Comparison of ENCODE assay signal across 32 cellular contexts in genomic region chr3:82276992-82277391, GRCh38.
"Had no signal": no experiment of that assay in that cellular context is flagged by ENCODE, and none has a peak within 500 bp of the region (broad histone marks: within the 10 kb centered on the region; RNA-seq: fewer than 3 reads in every experiment).

No MANE protein-coding gene starts in this region.

- DNase-seq: Karpas-422, Kasumi-1, MG63, MM.1S, MV-4-11, NCI-H1048, NCI-H1092, NCI-H1092 treated with DMSO at 0.1 percent for 48 hours, NCI-H1105, NCI-H1105 treated with DMSO at 0.1 percent for 48 hours, NCI-H1417, NCI-H1417 treated with DMSO at 0.1 percent for 48 hours, NCI-H1436, NCI-H1694, NCI-H1694 treated with DMSO at 0.1 percent for 48 hours, NCI-H187, NCI-H187 treated with DMSO at 0.1 percent for 48 hours, NCI-H1930, NCI-H2029, NCI-H2029 treated with DMSO at 0.1 percent for 48 hours, NCI-H2081, NCI-H2081 treated with DMSO at 0.1 percent for 48 hours, NCI-H2107, NCI-H2171, NCI-H2227 treated with DMSO at 0.1 percent for 48 hours, NCI-H226, NCI-H345, NCI-H446, NCI-H446 treated with DMSO at 0.1 percent for 48 hours, NCI-H510A, NCI-H510A treated with DMSO at 0.1 percent for 48 hours had no signal

- H3K4me2 ChIP-seq: KMS-11 had no signal

- H3K4me3 ChIP-seq: MG63 had no signal

- H3K27me3 ChIP-seq: MG63 had no signal

- H3K9me3 ChIP-seq: MG63 had no signal

- H3K36me3 ChIP-seq: MG63 had no signal

- H3K9ac ChIP-seq: KMS-11 had no signal

- H3K27ac ChIP-seq: KMS-11 had no signal
